8 cellular contexts compared by ENCODE assay signal in genomic region chr16:685967-686366, GRCh38. TPM values are rescaled to one million over a fixed set of nuclear protein-coding genes. Genes with fewer than 3 reads are reported as not detected.
DNase-seq lines count a peak whose midpoint lies in the region; ATAC-seq and TF ChIP-seq lines count a peak whose summit lies in the region.

No MANE protein-coding gene starts in this region.

- no peaks in the 10 kb centered on the region for H3K27me3 Mint-ChIP-seq in activated CD8-positive, alpha-beta T cell treated with anti-CD3 and anti-CD28 coated beads, Interleukin-2, amount 10 ng/mL, durations not matched to agents 7 days and 5 days (ENCODE audit: low read depth)

- H3K27ac Mint-ChIP-seq in activated CD8-positive, alpha-beta T cell treated with anti-CD3 and anti-CD28 coated beads, Interleukin-2, amount 10 ng/mL, durations not matched to agents 7 days and 5 days: no peak overlapping the region

- no peaks in the 10 kb centered on the region for H4K20me1 ChIP-seq in HCT116 (ENCODE audit: insufficient read depth)

- CTCF ChIA-PET in HCT116 (lab: Charles Lee): interaction anchor here (1.4 kb wide), 1 partner anchor 10 kb away, joined by 6 read pairs; no protein-coding TSS in a partner anchor
- CTCF ChIA-PET in activated CD8-positive, alpha-beta T cell treated with anti-CD3 and anti-CD28 coated beads, Interleukin-2, amount 10 ng/mL, durations not matched to agents 7 days and 5 days (lab: Charles Lee): no interaction called here

- no peak for TF ChIP-seq RAD21 in HCT116 (IDR thresholded peaks at IDR 0.05; ENCODE audit: low read depth)

- ATAC-seq in HCT116: peak; percentile 16; the same call in 1 of the 2 replicates
- no peak for ATAC-seq in activated CD8-positive, alpha-beta T cell treated with anti-CD3 and anti-CD28 coated beads, Interleukin-2, amount 10 ng/mL, durations not matched to agents 7 days and 5 days
- ATAC-seq in HG03457 (IDR thresholded peaks at IDR 0.05; ENCODE audit: unreplicated experiment): no peak

- DNase-seq in COR-L47 (lab: John Stamatoyannopoulos, UW) (peak; percentile 72), HCT116 (ENCODE audit: low read depth, low spot score) (no peak), lung microvascular endothelial cell (ENCODE audit: low read depth in 2 of 2) (peak; percentile 58 to 70), putamen (ENCODE audit: low spot score) (no peak), superior temporal gyrus (ENCODE audit: extremely low spot score) (no peak), SKM-1 treated with dmso at 0.1 percent for 144 hours (lab: John Stamatoyannopoulos, UW; ENCODE audit: unreplicated experiment) (no peak)
- DNase-seq in activated CD8-positive, alpha-beta T cell treated with anti-CD3 and anti-CD28 coated beads, Interleukin-2, amount 10 ng/mL, durations not matched to agents 7 days and 5 days: no peak

- TF ChIP-seq POLR2A in HCT116 (IDR thresholded peaks at IDR 0.05; ENCODE audit: borderline replicate concordance, extremely low read depth, insufficient read depth, insufficient read length): no peak

- peak overlapping the region; percentile 22 for H3K4me3 Mint-ChIP-seq in activated CD8-positive, alpha-beta T cell treated with anti-CD3 and anti-CD28 coated beads, Interleukin-2, amount 10 ng/mL, durations not matched to agents 7 days and 5 days

- peaks cover 21 to 63% of the 10 kb centered on the region in 2 experiments for H3K4me1 ChIP-seq in HCT116 (ENCODE audit: control insufficient read depth in 1 of 2, insufficient read depth in 2 of 2, low read length in 2 of 2)

- H3K9ac ChIP-seq in HCT116 (ENCODE audit: low read length): no peak overlapping the region

- peaks cover 0 to 33% of the 10 kb centered on the region in 2 experiments; a peak in 2 of 4 replicates for H3K36me3 ChIP-seq in HCT116 (ENCODE audit: control insufficient read depth in 1 of 2, insufficient read depth in 2 of 2, low read length in 2 of 2)

- no peak overlapping the region for H2AFZ ChIP-seq in HCT116 (ENCODE audit: low read depth, low read length, poor library complexity, severe bottlenecking)

- peaks cover 49% of the 10 kb centered on the region for H3K79me2 ChIP-seq in HCT116 (ENCODE audit: insufficient read depth, low read length)

- H3K9me3 Mint-ChIP-seq in activated CD8-positive, alpha-beta T cell treated with anti-CD3 and anti-CD28 coated beads, Interleukin-2, amount 10 ng/mL, durations not matched to agents 7 days and 5 days (ENCODE audit: insufficient read depth): no peaks in the 10 kb centered on the region

- peak overlapping the region; percentile 0; the same call in 1 of the 2 replicates for H3K27ac ChIP-seq in HCT116 (ENCODE audit: low read depth, low read length)

- H3K36me3 Mint-ChIP-seq in activated CD8-positive, alpha-beta T cell treated with anti-CD3 and anti-CD28 coated beads, Interleukin-2, amount 10 ng/mL, durations not matched to agents 7 days and 5 days (ENCODE audit: low read depth): peaks cover 27% of the 10 kb centered on the region

- intact Hi-C loops in HCT116 (cut with micrococcal nuclease): no loop called here

- no TSS peak for BruUV-seq in HCT116 (replicated peaks; lab: Mats Ljungman, UMichigan)

- peaks cover 58% of the 10 kb centered on the region for H3K4me1 Mint-ChIP-seq in activated CD8-positive, alpha-beta T cell treated with anti-CD3 and anti-CD28 coated beads, Interleukin-2, amount 10 ng/mL, durations not matched to agents 7 days and 5 days (ENCODE audit: low read depth)

- no peaks in the 10 kb centered on the region for H3K9me3 ChIP-seq in HCT116 (ENCODE audit: control insufficient read depth in 1 of 2, insufficient read depth in 1 of 2, low read depth in 1 of 2, low read length in 2 of 2)

- no peak overlapping the region for H3K4me3 ChIP-seq in HCT116 (replicated peaks in 1 of 2; ENCODE audit: low read depth in 1 of 2, low read length in 2 of 2)

- POLR2A ChIA-PET in HCT116 (lab: Charles Lee): no interaction called here
- POLR2A ChIA-PET in activated CD8-positive, alpha-beta T cell treated with anti-CD3 and anti-CD28 coated beads, Interleukin-2, amount 10 ng/mL, durations not matched to agents 7 days and 5 days (lab: Charles Lee): no interaction called here

- no peaks in the 10 kb centered on the region for H3K9me2 ChIP-seq in HCT116 (ENCODE audit: insufficient read depth)

- peak overlapping the region; percentile 97 for H3K4me2 ChIP-seq in HCT116 (ENCODE audit: low read length)

- RAD21 ChIA-PET in HCT116 (lab: Charles Lee; ENCODE audit: low non-redundant PET in 1 of 2, low total read pairs in 2 of 2, uncharacterized antibody in 2 of 2, unreplicated experiment in 2 of 2): no interaction called here

- peak in 2 of 3 experiments; percentile 69 to 88; a peak in 4 of 6 replicates for TF ChIP-seq CTCF in HCT116 (IDR thresholded peaks at IDR 0.05 in 2 of 3, conservative IDR thresholded peaks at IDR 0.05 in 1 of 3; ENCODE audit: borderline replicate concordance in 1 of 3, insufficient read depth in 1 of 3, low read depth in 2 of 3, low read length in 2 of 3)

- H3K27me3 ChIP-seq in HCT116 (ENCODE audit: insufficient read depth, low read length): no peaks in the 10 kb centered on the region

TF ChIP-seq in HCT116, 20 proteins besides CTCF, POLR2A, EP300 and RAD21:
- no peak for TF ChIP-seq EZH2 (IDR thresholded peaks at IDR 0.05)
- TF ChIP-seq POLR2AphosphoS5 (IDR thresholded peaks at IDR 0.05; ENCODE audit: low read depth, low read length): peak; percentile 32; the same call in 1 of the 2 replicates
- TF ChIP-seq, protein P1, sequence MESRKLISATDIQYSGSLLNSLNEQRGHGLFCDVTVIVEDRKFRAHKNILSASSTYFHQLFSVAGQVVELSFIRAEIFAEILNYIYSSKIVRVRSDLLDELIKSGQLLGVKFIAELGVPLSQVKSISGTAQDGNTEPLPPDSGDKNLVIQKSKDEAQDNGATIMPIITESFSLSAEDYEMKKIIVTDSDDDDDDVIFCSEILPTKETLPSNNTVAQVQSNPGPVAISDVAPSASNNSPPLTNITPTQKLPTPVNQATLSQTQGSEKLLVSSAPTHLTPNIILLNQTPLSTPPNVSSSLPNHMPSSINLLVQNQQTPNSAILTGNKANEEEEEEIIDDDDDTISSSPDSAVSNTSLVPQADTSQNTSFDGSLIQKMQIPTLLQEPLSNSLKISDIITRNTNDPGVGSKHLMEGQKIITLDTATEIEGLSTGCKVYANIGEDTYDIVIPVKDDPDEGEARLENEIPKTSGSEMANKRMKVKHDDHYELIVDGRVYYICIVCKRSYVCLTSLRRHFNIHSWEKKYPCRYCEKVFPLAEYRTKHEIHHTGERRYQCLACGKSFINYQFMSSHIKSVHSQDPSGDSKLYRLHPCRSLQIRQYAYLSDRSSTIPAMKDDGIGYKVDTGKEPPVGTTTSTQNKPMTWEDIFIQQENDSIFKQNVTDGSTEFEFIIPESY (IDR thresholded peaks at IDR 0.05; ENCODE audit: extremely low read depth, insufficient replicate concordance, low read length): no peak

RNA-seq across cellular contexts. Expression of gene JMJD8, which starts 1.8 kb away (rescaled TPM):
- total RNA-seq in HCT116 (2021; ENCODE audit: unreplicated experiment) (121 TPM), lung microvascular endothelial cell (20.2 and 22.4 TPM in 2 replicates)
- 96.6 and 97.3 TPM in 2 replicates for polyA plus RNA-seq in HCT116 (2012)
- total RNA-seq in activated CD8-positive, alpha-beta T cell treated with anti-CD3 and anti-CD28 coated beads, Interleukin-2, amount 10 ng/mL, durations not matched to agents 7 days and 5 days: 10 to 100 TPM; 36.1 to 39.0 TPM

RNA-seq across cellular contexts. Expression of gene WDR24, which starts 4.2 kb away (rescaled TPM):
- 15.5 TPM for total RNA-seq in HCT116 (2021; ENCODE audit: unreplicated experiment)
- 12.1 and 15.0 TPM in 2 replicates for polyA plus RNA-seq in HCT116 (2012)
- 10 to 100 TPM; 16.9 to 19.4 TPM for total RNA-seq in activated CD8-positive, alpha-beta T cell treated with anti-CD3 and anti-CD28 coated beads, Interleukin-2, amount 10 ng/mL, durations not matched to agents 7 days and 5 days
- total RNA-seq in lung microvascular endothelial cell: 1.7 and 3.2 TPM in 2 replicates

RNA-seq across cellular contexts. Expression of gene STUB1, which starts 5.8 kb away (rescaled TPM):
- total RNA-seq in HCT116 (2021; ENCODE audit: unreplicated experiment) (111 TPM), lung microvascular endothelial cell (90.7 and 113 TPM in 2 replicates)
- polyA plus RNA-seq in HCT116 (2012): 85.9 and 95.7 TPM in 2 replicates
- total RNA-seq in activated CD8-positive, alpha-beta T cell treated with anti-CD3 and anti-CD28 coated beads, Interleukin-2, amount 10 ng/mL, durations not matched to agents 7 days and 5 days: 10 to 100 TPM; 80.4 to 86.4 TPM

RNA-seq across cellular contexts. Expression of gene RHBDL1, which starts 10.5 kb away (rescaled TPM):
- total RNA-seq in HCT116 (2021; ENCODE audit: unreplicated experiment) (12.7 TPM), lung microvascular endothelial cell (under 0.01 and 0.22 TPM in 2 replicates)
- polyA plus RNA-seq in HCT116 (2012): 8.9 and 10.5 TPM in 2 replicates
- total RNA-seq in activated CD8-positive, alpha-beta T cell treated with anti-CD3 and anti-CD28 coated beads, Interleukin-2, amount 10 ng/mL, durations not matched to agents 7 days and 5 days: 1 to 10 TPM; 1.4 to 1.9 TPM

RNA-seq across cellular contexts. Expression of gene RHOT2, which starts 18.0 kb away (rescaled TPM):
- total RNA-seq in HCT116 (2021; ENCODE audit: unreplicated experiment): 98.5 TPM
- polyA plus RNA-seq in HCT116 (2012): 62.9 and 63.5 TPM in 2 replicates
- 100 to 1,000 TPM; 135 to 139 TPM for total RNA-seq in activated CD8-positive, alpha-beta T cell treated with anti-CD3 and anti-CD28 coated beads, Interleukin-2, amount 10 ng/mL, durations not matched to agents 7 days and 5 days
- 20.0 and 25.4 TPM in 2 replicates for total RNA-seq in lung microvascular endothelial cell

Comparison
In these comparisons a context has a peak if more than half of its experiments do, and no peak if none do; other contexts are left out.
1. DNase-seq: peak in COR-L47 (single experiment) and lung microvascular endothelial cell (2 of 2); none in HCT116 (single experiment), activated CD8-positive, alpha-beta T cell treated with anti-CD3 and anti-CD28 coated beads, Interleukin-2, amount 10 ng/mL, durations not matched to agents 7 days and 5 days (single experiment), putamen (single experiment), superior temporal gyrus (single experiment) and SKM-1 treated with dmso at 0.1 percent for 144 hours (single experiment).